Comparison of ENCODE assay signal across 1 cellular context in the genomic region with DNA sequence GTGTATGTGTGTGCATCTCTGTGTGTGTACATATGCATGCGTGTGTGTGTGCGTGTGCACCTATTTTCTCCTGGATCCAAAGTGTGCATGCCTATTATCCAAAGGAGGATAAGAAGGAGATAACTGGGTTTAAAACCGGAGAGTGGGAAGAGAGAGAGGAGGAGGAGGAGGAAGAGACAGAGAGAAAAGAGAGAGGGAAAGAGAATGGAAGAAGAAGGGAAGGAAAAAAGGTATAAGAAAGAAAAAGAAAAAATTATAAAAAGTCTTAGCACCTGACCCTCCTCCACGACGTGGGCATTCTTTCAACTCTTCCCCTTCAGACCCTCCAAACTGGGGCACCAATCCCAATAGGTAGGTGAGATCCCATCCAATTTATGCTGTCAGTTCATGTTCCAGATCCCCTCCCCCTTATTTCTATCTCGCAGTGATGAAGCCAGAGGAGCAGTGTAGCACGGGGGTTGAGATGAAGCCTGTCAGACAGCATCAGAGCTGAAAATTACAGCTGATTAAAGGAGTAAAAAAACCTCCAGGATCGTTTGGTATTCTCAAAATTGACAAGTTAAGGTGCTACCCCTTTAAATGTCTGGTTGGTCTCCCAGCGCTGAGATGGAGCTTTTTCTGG.
TF ChIP-seq lines count a peak whose summit lies in the region.

No MANE protein-coding gene starts in this region.

TF ChIP-seq in SK-N-SH treated with all-trans-retinoic acid at 6 μM for 48 hours, 23 proteins besides CTCF, POLR2A, EP300 and RAD21:
- TF ChIP-seq, protein P1, sequence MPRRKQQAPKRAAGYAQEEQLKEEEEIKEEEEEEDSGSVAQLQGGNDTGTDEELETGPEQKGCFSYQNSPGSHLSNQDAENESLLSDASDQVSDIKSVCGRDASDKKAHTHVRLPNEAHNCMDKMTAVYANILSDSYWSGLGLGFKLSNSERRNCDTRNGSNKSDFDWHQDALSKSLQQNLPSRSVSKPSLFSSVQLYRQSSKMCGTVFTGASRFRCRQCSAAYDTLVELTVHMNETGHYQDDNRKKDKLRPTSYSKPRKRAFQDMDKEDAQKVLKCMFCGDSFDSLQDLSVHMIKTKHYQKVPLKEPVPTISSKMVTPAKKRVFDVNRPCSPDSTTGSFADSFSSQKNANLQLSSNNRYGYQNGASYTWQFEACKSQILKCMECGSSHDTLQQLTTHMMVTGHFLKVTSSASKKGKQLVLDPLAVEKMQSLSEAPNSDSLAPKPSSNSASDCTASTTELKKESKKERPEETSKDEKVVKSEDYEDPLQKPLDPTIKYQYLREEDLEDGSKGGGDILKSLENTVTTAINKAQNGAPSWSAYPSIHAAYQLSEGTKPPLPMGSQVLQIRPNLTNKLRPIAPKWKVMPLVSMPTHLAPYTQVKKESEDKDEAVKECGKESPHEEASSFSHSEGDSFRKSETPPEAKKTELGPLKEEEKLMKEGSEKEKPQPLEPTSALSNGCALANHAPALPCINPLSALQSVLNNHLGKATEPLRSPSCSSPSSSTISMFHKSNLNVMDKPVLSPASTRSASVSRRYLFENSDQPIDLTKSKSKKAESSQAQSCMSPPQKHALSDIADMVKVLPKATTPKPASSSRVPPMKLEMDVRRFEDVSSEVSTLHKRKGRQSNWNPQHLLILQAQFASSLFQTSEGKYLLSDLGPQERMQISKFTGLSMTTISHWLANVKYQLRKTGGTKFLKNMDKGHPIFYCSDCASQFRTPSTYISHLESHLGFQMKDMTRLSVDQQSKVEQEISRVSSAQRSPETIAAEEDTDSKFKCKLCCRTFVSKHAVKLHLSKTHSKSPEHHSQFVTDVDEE (CRISPR knock-in tag; IDR thresholded peaks at IDR 0.05) = no peak
- TF ChIP-seq GLIS3 (CRISPR knock-in tag; IDR thresholded peaks at IDR 0.05) (no peak), ARNTL (CRISPR knock-in tag; IDR thresholded peaks at IDR 0.05; ENCODE audit: borderline replicate concordance, low read depth) (no peak), BACH2 (CRISPR knock-in tag; IDR thresholded peaks at IDR 0.05; ENCODE audit: borderline replicate concordance) (no peak), ESRRG (CRISPR knock-in tag; IDR thresholded peaks at IDR 0.05) (no peak), SNAI2 (CRISPR knock-in tag; IDR thresholded peaks at IDR 0.05) (no peak), ISL1 (CRISPR knock-in tag; IDR thresholded peaks at IDR 0.05) (no peak), TOX (CRISPR knock-in tag; IDR thresholded peaks at IDR 0.05; ENCODE audit: borderline replicate concordance) (no peak), PPARA (CRISPR knock-in tag; IDR thresholded peaks at IDR 0.05; ENCODE audit: borderline replicate concordance) (no peak), ZFP30 (CRISPR knock-in tag; IDR thresholded peaks at IDR 0.05) (no peak), ZNF70 (CRISPR knock-in tag; IDR thresholded peaks at IDR 0.05) (no peak), ZFP3 (CRISPR knock-in tag; IDR thresholded peaks at IDR 0.05) (no peak), OSR1 (CRISPR knock-in tag; IDR thresholded peaks at IDR 0.05) (no peak), ZNF565 (CRISPR knock-in tag; conservative IDR thresholded peaks at IDR 0.05; ENCODE audit: low read depth) (no peak), ZNF8 (CRISPR knock-in tag; IDR thresholded peaks at IDR 0.05) (no peak), TCF4 (CRISPR knock-in tag; IDR thresholded peaks at IDR 0.05; ENCODE audit: borderline replicate concordance) (no peak), CSDC2 (CRISPR knock-in tag; IDR thresholded peaks at IDR 0.05) (no peak)
- TF ChIP-seq, protein P2, sequence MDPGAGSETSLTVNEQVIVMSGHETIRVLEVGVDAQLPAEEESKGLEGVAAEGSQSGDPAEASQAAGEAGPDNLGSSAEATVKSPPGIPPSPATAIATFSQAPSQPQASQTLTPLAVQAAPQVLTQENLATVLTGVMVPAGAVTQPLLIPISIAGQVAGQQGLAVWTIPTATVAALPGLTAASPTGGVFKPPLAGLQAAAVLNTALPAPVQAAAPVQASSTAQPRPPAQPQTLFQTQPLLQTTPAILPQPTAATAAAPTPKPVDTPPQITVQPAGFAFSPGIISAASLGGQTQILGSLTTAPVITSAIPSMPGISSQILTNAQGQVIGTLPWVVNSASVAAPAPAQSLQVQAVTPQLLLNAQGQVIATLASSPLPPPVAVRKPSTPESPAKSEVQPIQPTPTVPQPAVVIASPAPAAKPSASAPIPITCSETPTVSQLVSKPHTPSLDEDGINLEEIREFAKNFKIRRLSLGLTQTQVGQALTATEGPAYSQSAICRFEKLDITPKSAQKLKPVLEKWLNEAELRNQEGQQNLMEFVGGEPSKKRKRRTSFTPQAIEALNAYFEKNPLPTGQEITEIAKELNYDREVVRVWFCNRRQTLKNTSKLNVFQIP (CRISPR knock-in tag; IDR thresholded peaks at IDR 0.05; ENCODE audit: borderline replicate concordance, low read depth) = no peak
- TF ChIP-seq, protein P3, sequence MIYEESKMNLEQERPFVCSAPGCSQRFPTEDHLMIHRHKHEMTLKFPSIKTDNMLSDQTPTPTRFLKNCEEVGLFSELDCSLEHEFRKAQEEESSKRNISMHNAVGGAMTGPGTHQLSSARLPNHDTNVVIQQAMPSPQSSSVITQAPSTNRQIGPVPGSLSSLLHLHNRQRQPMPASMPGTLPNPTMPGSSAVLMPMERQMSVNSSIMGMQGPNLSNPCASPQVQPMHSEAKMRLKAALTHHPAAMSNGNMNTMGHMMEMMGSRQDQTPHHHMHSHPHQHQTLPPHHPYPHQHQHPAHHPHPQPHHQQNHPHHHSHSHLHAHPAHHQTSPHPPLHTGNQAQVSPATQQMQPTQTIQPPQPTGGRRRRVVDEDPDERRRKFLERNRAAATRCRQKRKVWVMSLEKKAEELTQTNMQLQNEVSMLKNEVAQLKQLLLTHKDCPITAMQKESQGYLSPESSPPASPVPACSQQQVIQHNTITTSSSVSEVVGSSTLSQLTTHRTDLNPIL (CRISPR knock-in tag; IDR thresholded peaks at IDR 0.05; ENCODE audit: low read depth) = no peak
- TF ChIP-seq, protein P4, sequence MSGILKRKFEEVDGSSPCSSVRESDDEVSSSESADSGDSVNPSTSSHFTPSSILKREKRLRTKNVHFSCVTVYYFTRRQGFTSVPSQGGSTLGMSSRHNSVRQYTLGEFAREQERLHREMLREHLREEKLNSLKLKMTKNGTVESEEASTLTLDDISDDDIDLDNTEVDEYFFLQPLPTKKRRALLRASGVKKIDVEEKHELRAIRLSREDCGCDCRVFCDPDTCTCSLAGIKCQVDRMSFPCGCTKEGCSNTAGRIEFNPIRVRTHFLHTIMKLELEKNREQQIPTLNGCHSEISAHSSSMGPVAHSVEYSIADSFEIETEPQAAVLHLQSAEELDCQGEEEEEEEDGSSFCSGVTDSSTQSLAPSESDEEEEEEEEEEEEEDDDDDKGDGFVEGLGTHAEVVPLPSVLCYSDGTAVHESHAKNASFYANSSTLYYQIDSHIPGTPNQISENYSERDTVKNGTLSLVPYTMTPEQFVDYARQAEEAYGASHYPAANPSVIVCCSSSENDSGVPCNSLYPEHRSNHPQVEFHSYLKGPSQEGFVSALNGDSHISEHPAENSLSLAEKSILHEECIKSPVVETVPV (CRISPR knock-in tag; IDR thresholded peaks at IDR 0.05) = no peak
